Comparison of ENCODE assay signal across 9 cellular contexts in the genomic region with DNA sequence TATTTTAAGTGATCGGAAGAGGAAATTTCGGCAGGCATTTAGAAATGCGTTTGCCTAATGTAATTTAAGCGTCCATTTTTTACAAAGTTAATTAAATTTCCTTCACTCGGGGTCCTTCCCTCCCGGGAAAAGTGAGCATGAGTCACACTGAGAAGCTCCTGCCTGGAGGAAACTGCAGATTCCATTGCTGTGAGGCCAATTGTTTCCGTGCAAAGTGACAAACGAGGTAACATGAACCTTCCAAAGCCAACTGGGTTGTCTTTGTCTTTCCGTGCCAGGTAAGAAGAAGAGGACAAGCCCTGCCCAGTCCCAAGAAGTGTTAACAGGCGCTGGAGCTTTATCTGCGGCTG.
A peak's percentile ranks its signal among the peaks of the same experiment; 100 is the strongest.
DNase-seq lines count a peak whose midpoint lies in the region; TF ChIP-seq lines count a peak whose summit lies in the region.
"Had no signal": no experiment of that assay in that cellular context is flagged by ENCODE, and none has a peak within 500 bp of the region (broad histone marks: within the 10 kb centered on the region; RNA-seq: fewer than 3 reads in every experiment).

No MANE protein-coding gene starts in this region.

- H3K27me3 ChIP-seq in BLaER1 (no peaks in the 10 kb centered on the region), SJCRH30 (no peaks in the 10 kb centered on the region), osteoblast (ENCODE audit: insufficient read depth, low read length) (peaks cover 18% of the 10 kb centered on the region)

- intact Hi-C loops in posterior cingulate gyrus (cut with DNase I), result no loop called here
- intact Hi-C loops in activated T-helper 1 cell treated with anti-CD3 and anti-CD28 coated beads, Interleukin-12 subunit alpha, Interleukin-12 subunit beta, Interleukin-2, Interleukin-4 antibody, amounts not matched to agents 30 ng/mL and 10 ng/mL and 1 ng/mL, durations not matched to agents 14 hours and 24 hours and 36 hours (cut with micrococcal nuclease), result no loop called here

- H3K4me1 ChIP-seq in BLaER1, result peaks cover 34% of the 10 kb centered on the region
- no peaks in the 10 kb centered on the region; the same call in 1 of the 2 replicates for H3K4me1 ChIP-seq in SJCRH30
- peaks cover 14% of the 10 kb centered on the region for H3K4me1 ChIP-seq in osteoblast (ENCODE audit: insufficient read depth, low read length)

- H4K20me1 ChIP-seq in BLaER1 (no peaks in the 10 kb centered on the region), osteoblast (ENCODE audit: insufficient read depth, low read length) (no peaks in the 10 kb centered on the region)

- H3K36me3 ChIP-seq in BLaER1, result no peaks in the 10 kb centered on the region
- no peaks in the 10 kb centered on the region for H3K36me3 ChIP-seq in SJCRH30
- no peaks in the 10 kb centered on the region for H3K36me3 ChIP-seq in osteoblast (ENCODE audit: insufficient read depth, low read length)

- no peaks in the 10 kb centered on the region for H3K9me3 Mint-ChIP-seq in activated T-helper 1 cell treated with anti-CD3 and anti-CD28 coated beads, Interleukin-12 subunit alpha, Interleukin-12 subunit beta, Interleukin-2, Interleukin-4 antibody, amounts not matched to agents 30 ng/mL and 10 ng/mL and 1 ng/mL, durations not matched to agents 14 hours and 24 hours and 36 hours

- peak overlapping the region; percentile 62 for H3K9ac ChIP-seq in BLaER1

- H3K27ac ChIP-seq in BLaER1 (peak overlapping the region; percentile 32; the same call in 1 of the 2 replicates), SJCRH30 (no peak overlapping the region), osteoblast (ENCODE audit: low read depth, low read length) (no peak overlapping the region)

- H3K4me3 ChIP-seq in BLaER1 (peak overlapping the region; percentile 62), SJCRH30 (peak overlapping the region; percentile 55), foreskin fibroblast (ENCODE audit: low read depth in 1 of 2, low read length in 2 of 2) (peak overlapping the region; percentile 35 to 42), osteoblast (ENCODE audit: insufficient read depth, low read length) (peak overlapping the region; percentile 72)

- DNase-seq in SJCRH30 (no peak), foreskin fibroblast (peak; percentile 7 to 53), osteoblast (ENCODE audit: insufficient read length, low spot score, missing footprints) (no peak), NCI-H1417 (lab: John Stamatoyannopoulos, UW) (no peak), NCI-H226 (no peak), posterior cingulate gyrus (no peak)
- no peak for DNase-seq in activated T-helper 1 cell treated with anti-CD3 and anti-CD28 coated beads, Interleukin-12 subunit alpha, Interleukin-12 subunit beta, Interleukin-2, Interleukin-4 antibody, amounts not matched to agents 30 ng/mL and 10 ng/mL and 1 ng/mL, durations not matched to agents 14 hours and 24 hours and 36 hours (ENCODE audit: low spot score)
- DNase-seq: activated T-cell treated with anti-CD3 and anti-CD28 coated beads, Interleukin-2, amount 50 U/mL, for 48 hours had no signal

- peak overlapping the region; percentile 83 for H2AFZ ChIP-seq in osteoblast (ENCODE audit: low read length)

- H3K4me3 Mint-ChIP-seq in activated T-helper 1 cell treated with anti-CD3 and anti-CD28 coated beads, Interleukin-12 subunit alpha, Interleukin-12 subunit beta, Interleukin-2, Interleukin-4 antibody, amounts not matched to agents 30 ng/mL and 10 ng/mL and 1 ng/mL, durations not matched to agents 14 hours and 24 hours and 36 hours, result no peak overlapping the region

- no peaks in the 10 kb centered on the region for H3K79me2 ChIP-seq in osteoblast (ENCODE audit: insufficient read depth, low read length)

- H3K4me1 Mint-ChIP-seq in activated T-helper 1 cell treated with anti-CD3 and anti-CD28 coated beads, Interleukin-12 subunit alpha, Interleukin-12 subunit beta, Interleukin-2, Interleukin-4 antibody, amounts not matched to agents 30 ng/mL and 10 ng/mL and 1 ng/mL, durations not matched to agents 14 hours and 24 hours and 36 hours (ENCODE audit: low read depth), result peaks cover 5% of the 10 kb centered on the region

- no peaks in the 10 kb centered on the region for H3K9me3 ChIP-seq in BLaER1
- no peaks in the 10 kb centered on the region for H3K9me3 ChIP-seq in SJCRH30 (replicated peaks)
- no peaks in the 10 kb centered on the region for H3K9me3 ChIP-seq in osteoblast (ENCODE audit: low read depth, low read length)

- H3K27ac Mint-ChIP-seq in activated T-helper 1 cell treated with anti-CD3 and anti-CD28 coated beads, Interleukin-12 subunit alpha, Interleukin-12 subunit beta, Interleukin-2, Interleukin-4 antibody, amounts not matched to agents 30 ng/mL and 10 ng/mL and 1 ng/mL, durations not matched to agents 14 hours and 24 hours and 36 hours, result no peak overlapping the region

- no peaks in the 10 kb centered on the region for H3K36me3 Mint-ChIP-seq in activated T-helper 1 cell treated with anti-CD3 and anti-CD28 coated beads, Interleukin-12 subunit alpha, Interleukin-12 subunit beta, Interleukin-2, Interleukin-4 antibody, amounts not matched to agents 30 ng/mL and 10 ng/mL and 1 ng/mL, durations not matched to agents 14 hours and 24 hours and 36 hours (ENCODE audit: low read depth)

- H3K4me2 ChIP-seq in BLaER1, result peak overlapping the region; percentile 86
- peak overlapping the region; percentile 90 for H3K4me2 ChIP-seq in osteoblast (ENCODE audit: insufficient read depth, low read length)

- TF ChIP-seq CTCF in foreskin fibroblast (IDR thresholded peaks at IDR 0.05; ENCODE audit: low read depth, low read length), result no peak
- no peak for TF ChIP-seq CTCF in osteoblast (IDR thresholded peaks at IDR 0.05; ENCODE audit: extremely low read depth, low read depth, low read length)

- H3K27me3 Mint-ChIP-seq in activated T-helper 1 cell treated with anti-CD3 and anti-CD28 coated beads, Interleukin-12 subunit alpha, Interleukin-12 subunit beta, Interleukin-2, Interleukin-4 antibody, amounts not matched to agents 30 ng/mL and 10 ng/mL and 1 ng/mL, durations not matched to agents 14 hours and 24 hours and 36 hours (ENCODE audit: insufficient read depth), result peaks cover 51% of the 10 kb centered on the region

Comparison
In these comparisons a context has a peak if more than half of its experiments do, and no peak if none do; other contexts are left out.
1. DNase-seq: peak in foreskin fibroblast (2 of 2); none in SJCRH30 (0 of 2), osteoblast (single experiment), NCI-H1417 (0 of 3), NCI-H226 (single experiment), posterior cingulate gyrus (0 of 10) and activated T-helper 1 cell treated with anti-CD3 and anti-CD28 coated beads, Interleukin-12 subunit alpha, Interleukin-12 subunit beta, Interleukin-2, Interleukin-4 antibody, amounts not matched to agents 30 ng/mL and 10 ng/mL and 1 ng/mL, durations not matched to agents 14 hours and 24 hours and 36 hours (single experiment).
2. Peak in every context shown above with its lines, with median percentiles within 50 percentile points of each other: H3K4me3 ChIP-seq.